Comparison of ENCODE assay signal across 17 cellular contexts in genomic region chr18:74725690-74726089, GRCh38.
DNase-seq lines count a peak whose midpoint lies in the region; ATAC-seq and TF ChIP-seq lines count a peak whose summit lies in the region.
"Had no signal": no experiment of that assay in that cellular context is flagged by ENCODE, and none has a peak within 500 bp of the region (broad histone marks: within the 10 kb centered on the region; RNA-seq: fewer than 3 reads in every experiment).

No MANE protein-coding gene starts in this region.

- no peak overlapping the region for H3K27ac ChIP-seq in osteoblast (ENCODE audit: low read depth, low read length)
- H3K27ac ChIP-seq: A549, BLaER1, HL-60 had no signal

- H3K36me3 ChIP-seq in osteoblast (ENCODE audit: insufficient read depth, low read length): no peaks in the 10 kb centered on the region

- no peak overlapping the region for H3K4me2 ChIP-seq in osteoblast (ENCODE audit: insufficient read depth, low read length)
- H3K4me2 ChIP-seq: A549, BLaER1, GM23338 had no signal

- peak; percentile 25 for ATAC-seq in left lobe of liver
- ATAC-seq in GM21576 (IDR thresholded peaks at IDR 0.05; ENCODE audit: unreplicated experiment): no peak
- ATAC-seq: A549, GM23338, HCT116 had no signal

- H3K79me2 ChIP-seq in osteoblast (ENCODE audit: insufficient read depth, low read length): no peaks in the 10 kb centered on the region

- no peaks in the 10 kb centered on the region for H3K9me3 ChIP-seq in osteoblast (ENCODE audit: low read depth, low read length)
- H3K9me3 ChIP-seq: A549, BLaER1 had no signal

- H3K4me3 ChIP-seq in fibroblast of villous mesenchyme (ENCODE audit: low read depth, low read length) (no peak overlapping the region), osteoblast (ENCODE audit: insufficient read depth, low read length) (no peak overlapping the region)
- H3K4me3 ChIP-seq: A549, BLaER1, GM23338 had no signal

- H2AFZ ChIP-seq in osteoblast (ENCODE audit: low read length): no peak overlapping the region
- H2AFZ ChIP-seq: GM23338 had no signal

- no peaks in the 10 kb centered on the region for H4K20me1 ChIP-seq in osteoblast (ENCODE audit: insufficient read depth, low read length)
- H4K20me1 ChIP-seq: BLaER1 had no signal

- peaks cover 12% of the 10 kb centered on the region for H3K4me1 ChIP-seq in osteoblast (ENCODE audit: insufficient read depth, low read length)
- H3K4me1 ChIP-seq: A549 had no signal

- DNase-seq in fibroblast of villous mesenchyme (ENCODE audit: low read depth): peak; percentile 33
- DNase-seq in left lobe of liver (ENCODE audit: low spot score): no peak
- peak; percentile 13 for DNase-seq in osteoblast (ENCODE audit: insufficient read length, low spot score, missing footprints)
- no peak for DNase-seq in NOMO-1 treated with dmso at 0.1 percent for 144 hours (lab: John Stamatoyannopoulos, UW; ENCODE audit: unreplicated experiment)
- no peak for DNase-seq in NCI-H774 (lab: John Stamatoyannopoulos, UW)
- DNase-seq in midbrain (lab: John Stamatoyannopoulos, UW): no peak
- DNase-seq: CD4-positive, alpha-beta memory T cell; DMS153; DMS79; GDM1; HFFc6 had no signal

- TF ChIP-seq CTCF in fibroblast of villous mesenchyme (IDR thresholded peaks at IDR 0.05; ENCODE audit: insufficient read depth, low read depth, low read length) (no peak), osteoblast (IDR thresholded peaks at IDR 0.05; ENCODE audit: extremely low read depth, low read depth, low read length) (no peak)

- no peaks in the 10 kb centered on the region for H3K27me3 ChIP-seq in osteoblast (ENCODE audit: insufficient read depth, low read length)
- H3K27me3 ChIP-seq: BLaER1 had no signal

Comparison
In these comparisons a context has a peak if more than half of its experiments do, and no peak if none do; other contexts are left out.
1. DNase-seq: peak in fibroblast of villous mesenchyme (single experiment) and osteoblast (single experiment); none in left lobe of liver (single experiment), NOMO-1 treated with dmso at 0.1 percent for 144 hours (single experiment), NCI-H774 (single experiment) and midbrain (single experiment).